In the genomic region with DNA sequence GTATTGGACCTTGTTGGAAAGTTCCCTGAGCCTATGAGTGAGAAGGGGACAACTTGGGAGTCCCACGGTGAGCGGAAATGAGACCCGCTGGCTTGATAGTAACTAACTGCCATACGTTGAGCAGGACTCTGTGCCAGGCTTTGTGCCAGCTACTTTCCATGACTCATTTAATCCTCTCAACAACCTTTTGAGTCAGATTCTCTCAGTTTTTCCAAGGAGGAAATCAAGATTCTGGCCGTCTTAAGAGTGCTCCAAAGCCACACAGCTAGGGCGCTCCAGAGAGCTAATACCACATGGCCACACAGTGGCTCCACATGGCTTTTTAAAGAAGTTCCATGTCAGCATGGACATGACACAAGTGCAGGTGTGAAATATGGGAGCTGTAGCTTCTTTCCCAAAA, we compare ENCODE assay signal across 2 cellular contexts.
A peak's percentile ranks its signal among the peaks of the same experiment; 100 is the strongest.
TF ChIP-seq lines count a peak whose summit lies in the region.

No MANE protein-coding gene starts in this region.

TF ChIP-seq in HepG2, 621 proteins besides CTCF, POLR2A, EP300 and RAD21:
- no peak for TF ChIP-seq NFIC (IDR thresholded peaks at IDR 0.05; ENCODE audit: low read length)
- TF ChIP-seq, protein P1, sequence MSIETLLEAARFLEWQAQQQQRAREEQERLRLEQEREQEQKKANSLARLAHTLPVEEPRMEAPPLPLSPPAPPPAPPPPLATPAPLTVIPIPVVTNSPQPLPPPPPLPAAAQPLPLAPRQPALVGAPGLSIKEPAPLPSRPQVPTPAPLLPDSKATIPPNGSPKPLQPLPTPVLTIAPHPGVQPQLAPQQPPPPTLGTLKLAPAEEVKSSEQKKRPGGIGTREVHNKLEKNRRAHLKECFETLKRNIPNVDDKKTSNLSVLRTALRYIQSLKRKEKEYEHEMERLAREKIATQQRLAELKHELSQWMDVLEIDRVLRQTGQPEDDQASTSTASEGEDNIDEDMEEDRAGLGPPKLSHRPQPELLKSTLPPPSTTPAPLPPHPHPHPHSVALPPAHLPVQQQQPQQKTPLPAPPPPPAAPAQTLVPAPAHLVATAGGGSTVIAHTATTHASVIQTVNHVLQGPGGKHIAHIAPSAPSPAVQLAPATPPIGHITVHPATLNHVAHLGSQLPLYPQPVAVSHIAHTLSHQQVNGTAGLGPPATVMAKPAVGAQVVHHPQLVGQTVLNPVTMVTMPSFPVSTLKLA (IDR thresholded peaks at IDR 0.05): peak; percentile 95
- no peak for TF ChIP-seq ZBTB21 (CRISPR knock-in tag; IDR thresholded peaks at IDR 0.05)
- TF ChIP-seq NCOR1 (IDR thresholded peaks at IDR 0.05; ENCODE audit: borderline replicate concordance, low read length): no peak
- no peak for TF ChIP-seq ZNF234 (CRISPR knock-in tag; conservative IDR thresholded peaks at IDR 0.05)
- TF ChIP-seq GZF1 (CRISPR knock-in tag; IDR thresholded peaks at IDR 0.05): no peak
- no peak for TF ChIP-seq IKZF4 (CRISPR knock-in tag; IDR thresholded peaks at IDR 0.05; ENCODE audit: borderline replicate concordance, low read depth, not compliant biosample characterization)
TF ChIP-seq in HepG2: peak in this region for 1.

TF ChIP-seq in endothelial cell of umbilical vein, 7 proteins besides CTCF, POLR2A, EP300 and RAD21:
- TF ChIP-seq FOS (IDR thresholded peaks at IDR 0.05; ENCODE audit: borderline replicate concordance, insufficient read depth, low read length) (no peak), EZH2 (IDR thresholded peaks at IDR 0.05; ENCODE audit: borderline replicate concordance, low read depth, low read length, severe bottlenecking) (no peak), POLR2AphosphoS5 (IDR thresholded peaks at IDR 0.05; ENCODE audit: insufficient read depth, low read depth, low read length) (no peak)
